9 cellular contexts compared by ENCODE assay signal in the genomic region with DNA sequence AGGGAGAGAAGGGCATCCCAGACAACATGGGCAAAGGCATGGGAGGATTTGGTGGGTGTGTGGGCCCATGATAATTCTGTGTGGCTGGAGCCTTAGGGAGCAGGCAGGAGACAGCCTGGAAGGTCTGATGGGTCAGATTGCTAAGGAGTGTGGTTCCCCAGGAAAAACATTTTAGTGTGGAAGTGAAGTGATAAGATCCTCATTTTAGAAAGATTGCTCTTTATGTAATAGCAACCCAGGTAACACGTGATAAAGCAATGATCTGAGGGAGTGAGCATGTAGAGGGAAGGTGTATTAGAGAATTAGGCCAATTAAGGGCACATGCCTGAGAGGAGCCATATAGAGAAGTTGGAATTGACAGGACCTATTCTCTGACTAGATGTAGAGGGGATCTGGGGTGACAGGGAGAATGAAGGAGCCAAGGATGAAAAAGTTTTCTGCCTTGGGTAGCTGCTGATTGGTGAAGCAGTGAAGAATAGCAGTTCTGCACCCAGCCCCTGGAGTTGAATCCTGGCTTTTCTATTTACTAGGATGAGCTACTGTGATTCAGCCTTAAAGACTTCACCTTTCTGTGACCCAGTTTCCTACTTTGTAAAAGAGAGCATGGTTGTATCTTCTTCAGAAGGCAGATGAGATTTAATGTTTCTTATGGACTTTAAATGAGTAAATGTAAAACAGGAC. TPM values are rescaled to one million over a fixed set of nuclear protein-coding genes. Genes with fewer than 3 reads are reported as not detected.
DNase-seq lines count a peak whose midpoint lies in the region; ATAC-seq, FAIRE-seq and TF ChIP-seq lines count a peak whose summit lies in the region.
"Had no signal": no experiment of that assay in that cellular context is flagged by ENCODE, and none has a peak within 500 bp of the region (broad histone marks: within the 10 kb centered on the region; RNA-seq: fewer than 3 reads in every experiment).

No MANE protein-coding gene starts in this region.

- DNase-seq in CD4-positive, CD25-positive, alpha-beta regulatory T cell = no peak
- DNase-seq in GM19239 (ENCODE audit: insufficient read length, low spot score) = no peak
- DNase-seq in activated naive CD8-positive, alpha-beta T cell treated with anti-CD3 and anti-CD28 coated beads, Interleukin-2, amount 10 ng/mL, durations not matched to agents 7 days and 5 days = no peak
- no peak for DNase-seq in memory B cell (ENCODE audit: low spot score in 2 of 2)
- no peak for DNase-seq in H54 (ENCODE audit: insufficient read length, low spot score)
- DNase-seq in upper lobe of left lung = no peak

- H3K27ac ChIP-seq in CD4-positive, CD25-positive, alpha-beta regulatory T cell (ENCODE audit: insufficient read depth, low read length, poor library complexity, severe bottlenecking) = peak overlapping the region; percentile 69
- no peak overlapping the region for H3K27ac ChIP-seq in upper lobe of left lung

- H3K27me3 ChIP-seq in CD4-positive, CD25-positive, alpha-beta regulatory T cell (ENCODE audit: control insufficient read depth, insufficient read depth, low read length) = no peaks in the 10 kb centered on the region
- H3K27me3 ChIP-seq in upper lobe of left lung = no peaks in the 10 kb centered on the region

- peak overlapping the region; percentile 13 for H3K4me3 ChIP-seq in CD4-positive, CD25-positive, alpha-beta regulatory T cell (ENCODE audit: low read depth, low read length)
- no peak overlapping the region for H3K4me3 ChIP-seq in upper lobe of left lung

- H3K9me3 Mint-ChIP-seq in CD4-positive, CD25-positive, alpha-beta regulatory T cell = peaks cover 0 to 5% (median 0%) of the 10 kb centered on the region in 7 donors
- peaks cover 2% of the 10 kb centered on the region for H3K9me3 Mint-ChIP-seq in activated naive CD8-positive, alpha-beta T cell treated with anti-CD3 and anti-CD28 coated beads, Interleukin-2, amount 10 ng/mL, durations not matched to agents 7 days and 5 days
- no peaks in the 10 kb centered on the region for H3K9me3 Mint-ChIP-seq in memory B cell

- peaks cover 34 to 48% (median 44%) of the 10 kb centered on the region in 4 donors for H3K4me1 Mint-ChIP-seq in CD4-positive, CD25-positive, alpha-beta regulatory T cell
- peaks cover 45% of the 10 kb centered on the region for H3K4me1 Mint-ChIP-seq in activated naive CD8-positive, alpha-beta T cell treated with anti-CD3 and anti-CD28 coated beads, Interleukin-2, amount 10 ng/mL, durations not matched to agents 7 days and 5 days
- peaks cover 39% of the 10 kb centered on the region for H3K4me1 Mint-ChIP-seq in memory B cell

- TF ChIP-seq POLR2A in H54 (IDR thresholded peaks at IDR 0.05; ENCODE audit: low read depth, low read length) (no peak), upper lobe of left lung (IDR thresholded peaks at IDR 0.05) (no peak)

- TF ChIP-seq EP300 in upper lobe of left lung (IDR thresholded peaks at IDR 0.05) = no peak

- peaks cover 8% of the 10 kb centered on the region for H3K36me3 ChIP-seq in CD4-positive, CD25-positive, alpha-beta regulatory T cell (ENCODE audit: control insufficient read depth, insufficient read depth, low read length)
- H3K36me3 ChIP-seq in upper lobe of left lung = no peaks in the 10 kb centered on the region

- POLR2A ChIA-PET in activated naive CD8-positive, alpha-beta T cell treated with anti-CD3 and anti-CD28 coated beads, Interleukin-2, amount 10 ng/mL, durations not matched to agents 7 days and 5 days (lab: Charles Lee) = interaction anchor here (1.4 kb wide), 1 partner anchor 109 kb away, joined by 4 read pairs; no protein-coding TSS in a partner anchor

- 54 to 62% methylated on average over 1 of the region's 1 CpG for WGBS in upper lobe of left lung, 2 donors

- peaks cover 8% of the 10 kb centered on the region for H3K36me3 Mint-ChIP-seq in CD4-positive, CD25-positive, alpha-beta regulatory T cell
- peaks cover 18% of the 10 kb centered on the region for H3K36me3 Mint-ChIP-seq in activated naive CD8-positive, alpha-beta T cell treated with anti-CD3 and anti-CD28 coated beads, Interleukin-2, amount 10 ng/mL, durations not matched to agents 7 days and 5 days
- peaks cover 4% of the 10 kb centered on the region for H3K36me3 Mint-ChIP-seq in memory B cell

- ATAC-seq in CD4-positive, CD25-positive, alpha-beta regulatory T cell (ENCODE audit: low read depth in 2 of 2) = no peak
- no peak for ATAC-seq in activated naive CD8-positive, alpha-beta T cell treated with anti-CD3 and anti-CD28 coated beads, Interleukin-2, amount 10 ng/mL, durations not matched to agents 7 days and 5 days (ENCODE audit: low read depth)
- ATAC-seq in memory B cell (ENCODE audit: low read depth) (no peak), GM21367 (IDR thresholded peaks at IDR 0.05; ENCODE audit: unreplicated experiment) (no peak), HG02642 (IDR thresholded peaks at IDR 0.05; ENCODE audit: poor library complexity, unreplicated experiment) (no peak), upper lobe of left lung (ENCODE audit: low FRiP score in 2 of 2) (no peak)
- ATAC-seq: esophagus mucosa had no signal

- peak overlapping the region in 1 of 4 donors; percentile 14 for H3K4me3 Mint-ChIP-seq in CD4-positive, CD25-positive, alpha-beta regulatory T cell
- H3K4me3 Mint-ChIP-seq in activated naive CD8-positive, alpha-beta T cell treated with anti-CD3 and anti-CD28 coated beads, Interleukin-2, amount 10 ng/mL, durations not matched to agents 7 days and 5 days = no peak overlapping the region
- no peak overlapping the region for H3K4me3 Mint-ChIP-seq in memory B cell

- no peak for TF ChIP-seq CTCF in upper lobe of left lung (IDR thresholded peaks at IDR 0.05)

- H3K27ac Mint-ChIP-seq in CD4-positive, CD25-positive, alpha-beta regulatory T cell = peak overlapping the region; percentile 74 to 92 (median 78)
- H3K27ac Mint-ChIP-seq in activated naive CD8-positive, alpha-beta T cell treated with anti-CD3 and anti-CD28 coated beads, Interleukin-2, amount 10 ng/mL, durations not matched to agents 7 days and 5 days = peak overlapping the region; percentile 40
- peak overlapping the region; percentile 94 for H3K27ac Mint-ChIP-seq in memory B cell

- no peaks in the 10 kb centered on the region for H3K9me3 ChIP-seq in CD4-positive, CD25-positive, alpha-beta regulatory T cell (ENCODE audit: control insufficient read depth in 2 of 2, low read length in 2 of 2)
- no peaks in the 10 kb centered on the region for H3K9me3 ChIP-seq in upper lobe of left lung

- H3K27me3 Mint-ChIP-seq in CD4-positive, CD25-positive, alpha-beta regulatory T cell = no peaks in the 10 kb centered on the region
- H3K27me3 Mint-ChIP-seq in activated naive CD8-positive, alpha-beta T cell treated with anti-CD3 and anti-CD28 coated beads, Interleukin-2, amount 10 ng/mL, durations not matched to agents 7 days and 5 days = no peaks in the 10 kb centered on the region
- H3K27me3 Mint-ChIP-seq in memory B cell = no peaks in the 10 kb centered on the region

- peak; percentile 70 for FAIRE-seq in GM19239 (lab: Jason Lieb, UNC)
- FAIRE-seq in H54 (lab: Jason Lieb, UNC) = no peak

- H3K4me1 ChIP-seq in CD4-positive, CD25-positive, alpha-beta regulatory T cell (ENCODE audit: control insufficient read depth, insufficient read depth, low read length, poor library complexity, severe bottlenecking) = peaks cover 33% of the 10 kb centered on the region
- peaks cover 4 to 17% (median 13%) of the 10 kb centered on the region in 4 donors for H3K4me1 ChIP-seq in upper lobe of left lung

RNA-seq across cellular contexts. Expression of a gene that starts 18.7 kb away (rescaled TPM):
- 60.0 TPM for total RNA-seq in CD4-positive, CD25-positive, alpha-beta regulatory T cell
- 100 to 1,000 TPM; 122 to 163 (median 141) TPM for polyA plus RNA-seq in CD4-positive, CD25-positive, alpha-beta regulatory T cell
- 10 to 100 TPM; 43.0 to 48.1 TPM for total RNA-seq in activated naive CD8-positive, alpha-beta T cell treated with anti-CD3 and anti-CD28 coated beads, Interleukin-2, amount 10 ng/mL, durations not matched to agents 7 days and 5 days
- total RNA-seq in upper lobe of left lung = 10 to 100 TPM in 1 of 6 donors, 1 to 10 TPM in 5; 2.7 to 10.7 (median 3.4) TPM

RNA-seq across cellular contexts. Expression of a gene that starts 37.5 kb away (rescaled TPM):
- 135 TPM for total RNA-seq in CD4-positive, CD25-positive, alpha-beta regulatory T cell
- 10 to 100 TPM; 20.7 to 36.4 (median 27.1) TPM for polyA plus RNA-seq in CD4-positive, CD25-positive, alpha-beta regulatory T cell
- total RNA-seq in activated naive CD8-positive, alpha-beta T cell treated with anti-CD3 and anti-CD28 coated beads, Interleukin-2, amount 10 ng/mL, durations not matched to agents 7 days and 5 days = 10 to 100 TPM; 58.5 to 66.8 TPM
- 10 to 100 TPM in 5 of 6 donors, 1 to 10 TPM in 1; 8.9 to 26.4 (median 17.4) TPM for total RNA-seq in upper lobe of left lung

Comparison
In these comparisons a context has a peak if more than half of its experiments do, and no peak if none do; other contexts are left out.
1. H3K27ac Mint-ChIP-seq: peak in every context shown above with its lines; median percentile 94 in memory B cell; 78 in CD4-positive, CD25-positive, alpha-beta regulatory T cell; 40 in activated naive CD8-positive, alpha-beta T cell treated with anti-CD3 and anti-CD28 coated beads, Interleukin-2, amount 10 ng/mL, durations not matched to agents 7 days and 5 days.